ENCODE assay signal across 18 cellular contexts in the genomic region with DNA sequence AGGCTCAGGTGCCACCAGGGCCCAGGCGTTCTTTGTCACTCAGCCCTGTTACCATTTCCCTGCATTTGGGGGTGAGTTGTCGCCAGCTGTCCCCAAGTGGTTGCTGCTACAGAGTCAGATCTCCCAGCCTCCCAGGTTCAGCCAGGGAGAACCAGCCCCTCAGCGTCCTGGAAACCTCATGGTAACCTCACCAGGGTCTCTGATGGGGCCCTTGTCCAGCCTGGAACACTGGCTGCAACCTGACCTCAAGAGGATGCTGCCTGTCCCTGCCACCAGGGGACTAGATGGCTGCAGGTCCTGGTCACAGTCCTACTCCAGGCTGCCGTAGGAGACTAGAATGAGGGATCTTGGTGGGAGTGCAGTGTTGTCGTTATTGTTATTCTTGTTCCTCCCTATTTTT.
DNase-seq lines count a peak whose midpoint lies in the region; ATAC-seq and TF ChIP-seq lines count a peak whose summit lies in the region.
"Had no signal": no experiment of that assay in that cellular context is flagged by ENCODE, and none has a peak within 500 bp of the region (broad histone marks: within the 10 kb centered on the region; RNA-seq: fewer than 3 reads in every experiment).

No MANE protein-coding gene starts in this region.

- no peak overlapping the region for H4K5ac ChIP-seq in IMR-90 (ENCODE audit: low read depth, low read length)

- H3K27me3 Mint-ChIP-seq in nephron progenitor cell (ENCODE audit: low read depth, poor library complexity): peaks cover 38% of the 10 kb centered on the region
- peaks cover 0 to 13% of the 10 kb centered on the region in 2 donors for H3K27me3 Mint-ChIP-seq in natural killer cell treated with Interleukin-12 subunit alpha and Interleukin-12 subunit beta and Interleukin-15 and Interleukin-18, amount 100 ng/mL, for 72 hours

- CTCF ChIA-PET in AG04450 (lab: Charles Lee) (interaction anchor here (1.1 to 5.4 kb wide), 9 partner anchors 14 to 215 kb away, joined by 3 to 61 read pairs (median 6); no protein-coding TSS in a partner anchor), IMR-90 (lab: Yijun Ruan, JAX) (interaction anchor here (1.0 to 3.7 kb wide), 4 partner anchors 14 to 215 kb away, joined by 3 to 35 read pairs (median 12); no protein-coding TSS in a partner anchor)

- TF ChIP-seq CTCF in AG04450 (IDR thresholded peaks at IDR 0.05; ENCODE audit: low read depth, low read length) (peak; percentile 10; the same call in 1 of the 2 replicates), IMR-90 (conservative IDR thresholded peaks at IDR 0.05; ENCODE audit: low read depth, low read length) (no peak), coronary artery (IDR thresholded peaks at IDR 0.05) (no peak), nephron progenitor cell (IDR thresholded peaks at IDR 0.05) (peak; percentile 14)

- no peak overlapping the region for H2BK5ac ChIP-seq in IMR-90 (ENCODE audit: low read depth, low read length, poor library complexity, severe bottlenecking)

- H4K20me1 ChIP-seq in IMR-90 (ENCODE audit: insufficient read depth, low read length): no peaks in the 10 kb centered on the region

- H3K36me3 Mint-ChIP-seq in nephron progenitor cell (ENCODE audit: low read depth): peaks cover 9% of the 10 kb centered on the region
- no peaks in the 10 kb centered on the region for H3K36me3 Mint-ChIP-seq in natural killer cell treated with Interleukin-12 subunit alpha and Interleukin-12 subunit beta and Interleukin-15 and Interleukin-18, amount 100 ng/mL, for 72 hours
- H3K36me3 Mint-ChIP-seq: CD14-positive monocyte had no signal

- peaks cover 5% of the 10 kb centered on the region for H3K4me1 Mint-ChIP-seq in nephron progenitor cell
- H3K4me1 Mint-ChIP-seq in natural killer cell treated with Interleukin-12 subunit alpha and Interleukin-12 subunit beta and Interleukin-15 and Interleukin-18, amount 100 ng/mL, for 72 hours (ENCODE audit: low read depth in 2 of 2): no peaks in the 10 kb centered on the region
- H3K4me1 Mint-ChIP-seq: CD14-positive monocyte had no signal

- no peak overlapping the region for H3K4ac ChIP-seq in IMR-90 (ENCODE audit: low read depth, low read length)

- H2BK120ac ChIP-seq in IMR-90 (ENCODE audit: low read depth, low read length): no peak overlapping the region

- no peak overlapping the region for H4K8ac ChIP-seq in IMR-90 (ENCODE audit: low read depth in 2 of 2, low read length in 2 of 2)

- H3K4me3 Mint-ChIP-seq in nephron progenitor cell: no peak overlapping the region
- no peak overlapping the region for H3K4me3 Mint-ChIP-seq in natural killer cell treated with Interleukin-12 subunit alpha and Interleukin-12 subunit beta and Interleukin-15 and Interleukin-18, amount 100 ng/mL, for 72 hours
- H3K4me3 Mint-ChIP-seq: CD14-positive monocyte had no signal

- H3K27ac Mint-ChIP-seq in nephron progenitor cell: no peak overlapping the region
- no peak overlapping the region for H3K27ac Mint-ChIP-seq in natural killer cell treated with Interleukin-12 subunit alpha and Interleukin-12 subunit beta and Interleukin-15 and Interleukin-18, amount 100 ng/mL, for 72 hours
- H3K27ac Mint-ChIP-seq: CD14-positive monocyte had no signal

- H4K91ac ChIP-seq in IMR-90 (ENCODE audit: insufficient read depth, low read depth, low read length): no peak overlapping the region

- H3K9me3 Mint-ChIP-seq in nephron progenitor cell: peaks cover 19% of the 10 kb centered on the region
- no peaks in the 10 kb centered on the region for H3K9me3 Mint-ChIP-seq in natural killer cell treated with Interleukin-12 subunit alpha and Interleukin-12 subunit beta and Interleukin-15 and Interleukin-18, amount 100 ng/mL, for 72 hours

- intact Hi-C loops in IMR-90 (cut with micrococcal nuclease) (loop anchor here (2.0 kb wide), 1 partner anchor 115 kb away; no protein-coding TSS in a partner anchor), posterior vena cava (cut with DNase I) (no loop called here)

- BruUV-seq in IMR-90 (replicated peaks; lab: Mats Ljungman, UMichigan): no TSS peak

- no peak overlapping the region for H3K4me2 ChIP-seq in IMR-90 (ENCODE audit: low read depth, low read length)

- H2AFZ ChIP-seq in IMR-90 (replicated peaks; ENCODE audit: low read length, poor library complexity): no peak overlapping the region

- no peak overlapping the region for H3K9ac ChIP-seq in IMR-90 (ENCODE audit: low read depth, low read length)

- peaks cover 3% of the 10 kb centered on the region; the same call in 1 of the 2 replicates for H3K36me3 ChIP-seq in IMR-90 (ENCODE audit: control insufficient read depth, insufficient read depth, low read length)

- no peaks in the 10 kb centered on the region; the same call in 1 of the 2 replicates for H3K9me3 ChIP-seq in AG04450 (ENCODE audit: control insufficient read depth, insufficient read depth, low read length)
- H3K9me3 ChIP-seq in IMR-90 (ENCODE audit: control insufficient read depth, insufficient read depth, low read length): peaks cover 2% of the 10 kb centered on the region; the same call in 1 of the 2 replicates

- no peak overlapping the region for H3K18ac ChIP-seq in IMR-90 (ENCODE audit: low read depth, low read length)

- dilution Hi-C loops in IMR-90 (cut with HindIII; ENCODE audit: low sequenced_read_pairs, unreplicated experiment): loop anchor here (25.0 kb wide), 1 partner anchor 196 kb away; no protein-coding TSS in a partner anchor

- H2BK15ac ChIP-seq in IMR-90 (ENCODE audit: low read depth, low read length): no peak overlapping the region

- H3K9me1 ChIP-seq in IMR-90 (ENCODE audit: insufficient read depth, low read length): no peaks in the 10 kb centered on the region; the same call in 1 of the 2 replicates

- WGBS in IMR-90 (ENCODE audit: extremely low coverage in 2 of 2, insufficient read length in 1 of 2), 2 experiments: 100% methylated on average over 1 of the region's 5 CpGs; no CpG with 5 or more reads in 1 of the 2 experiments

- no peak overlapping the region for H2BK20ac ChIP-seq in IMR-90 (ENCODE audit: low read depth, low read length)

- H3K27ac ChIP-seq in AG04450 (ENCODE audit: low read depth, low read length): no peak overlapping the region
- H3K27ac ChIP-seq in IMR-90 (ENCODE audit: insufficient read depth, low read length): no peak overlapping the region
- no peak overlapping the region for H3K27ac ChIP-seq in coronary artery
- H3K27ac ChIP-seq: RWPE1 had no signal

- TF ChIP-seq POLR2A in IMR-90 (IDR thresholded peaks at IDR 0.05; ENCODE audit: low read depth, low read length): no peak

- no peak for DNase-seq in AG04450 (ENCODE audit: low read depth, low spot score)
- DNase-seq in IMR-90: no peak
- DNase-seq in coronary artery (ENCODE audit: low spot score): peak; percentile 58
- DNase-seq in nephron progenitor cell: no peak
- no peak for DNase-seq in AG08395 (ENCODE audit: low spot score)
- DNase-seq in kidney glomerular epithelial cell (lab: John Stamatoyannopoulos, UW): no peak
- no peak for DNase-seq in posterior vena cava (ENCODE audit: low spot score)
- DNase-seq in natural killer cell treated with Interleukin-12 subunit alpha and Interleukin-12 subunit beta and Interleukin-15 and Interleukin-18, amount 100 ng/mL, for 72 hours (ENCODE audit: low spot score): no peak
- DNase-seq: DMS 273 treated with DMSO at 0.1 percent for 48 hours, EL, KBM-7, NCI-H1048, NCI-H1436 treated with DMSO at 0.1 percent for 48 hours, NCI-H2029 treated with DMSO at 0.1 percent for 48 hours, NCI-H748 treated with DMSO at 0.1 percent for 48 hours, PC-3 had no signal

- H3K27me3 ChIP-seq in AG04450 (ENCODE audit: control insufficient read depth, insufficient read depth, low read length): no peaks in the 10 kb centered on the region
- H3K27me3 ChIP-seq in IMR-90 (ENCODE audit: control insufficient read depth, insufficient read depth, low read length): no peaks in the 10 kb centered on the region

- H3K4me3 ChIP-seq in AG04450 (ENCODE audit: low read depth, low read length): no peak overlapping the region
- H3K4me3 ChIP-seq in IMR-90 (ENCODE audit: insufficient read depth, low read depth, low read length): no peak overlapping the region
- H3K4me3 ChIP-seq in coronary artery: no peak overlapping the region

- H3K79me1 ChIP-seq in IMR-90 (ENCODE audit: low read depth in 1 of 2, low read length in 2 of 2): no peaks in the 10 kb centered on the region

- H2AK9ac ChIP-seq in IMR-90 (replicated peaks; ENCODE audit: low read depth, low read length, poor library complexity): no peak overlapping the region

- H3K23ac ChIP-seq in IMR-90 (ENCODE audit: low read depth, low read length): no peak overlapping the region

- in situ Hi-C loops in IMR-90 (cut with MboI; ENCODE audit: low sequenced_read_pairs): no loop called here

- no peak overlapping the region for H3K56ac ChIP-seq in IMR-90 (ENCODE audit: extremely low read depth, insufficient read depth, low read length)

- POLR2A ChIA-PET in AG04450 (lab: Yijun Ruan, JAX): no interaction called here
- POLR2A ChIA-PET in IMR-90 (lab: Charles Lee; ENCODE audit: unreplicated experiment): no interaction called here

- no peak overlapping the region for H3K14ac ChIP-seq in IMR-90 (replicated peaks; ENCODE audit: low read depth, low read length)

- no peak for ATAC-seq in IMR-90 (ENCODE audit: low read depth)
- no peak for ATAC-seq in natural killer cell treated with Interleukin-12 subunit alpha and Interleukin-12 subunit beta and Interleukin-15 and Interleukin-18, amount 100 ng/mL, for 72 hours
- ATAC-seq: PC-3 had no signal

- H3K4me1 ChIP-seq in IMR-90 (ENCODE audit: control insufficient read depth, insufficient read depth, low read length): peaks cover 2% of the 10 kb centered on the region; the same call in 1 of the 2 replicates

- H2AK5ac ChIP-seq in IMR-90 (ENCODE audit: low read depth, low read length): no peak overlapping the region

- no peak for TF ChIP-seq RAD21 in IMR-90 (IDR thresholded peaks at IDR 0.05; ENCODE audit: low read length)

TF ChIP-seq in IMR-90, 13 proteins besides CTCF, POLR2A, EP300 and RAD21 (continues in another document):
- TF ChIP-seq, protein P1, sequence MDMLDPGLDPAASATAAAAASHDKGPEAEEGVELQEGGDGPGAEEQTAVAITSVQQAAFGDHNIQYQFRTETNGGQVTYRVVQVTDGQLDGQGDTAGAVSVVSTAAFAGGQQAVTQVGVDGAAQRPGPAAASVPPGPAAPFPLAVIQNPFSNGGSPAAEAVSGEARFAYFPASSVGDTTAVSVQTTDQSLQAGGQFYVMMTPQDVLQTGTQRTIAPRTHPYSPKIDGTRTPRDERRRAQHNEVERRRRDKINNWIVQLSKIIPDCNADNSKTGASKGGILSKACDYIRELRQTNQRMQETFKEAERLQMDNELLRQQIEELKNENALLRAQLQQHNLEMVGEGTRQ (IDR thresholded peaks at IDR 0.05; ENCODE audit: low read depth, low read length): no peak
- TF ChIP-seq SMC3 (IDR thresholded peaks at IDR 0.05; ENCODE audit: low read depth, low read length) (0 out of 2 replicates have a peak, but pooled peaks have one; percentile 4), CHD1 (IDR thresholded peaks at IDR 0.05; ENCODE audit: low read depth, low read length) (no peak), FOS (IDR thresholded peaks at IDR 0.05; ENCODE audit: low read depth, low read length) (no peak)

Comparison
In these comparisons a context has a peak if more than half of its experiments do, and no peak if none do; other contexts are left out.
1. CTCF ChIP-seq: peak in AG04450 (single experiment) and nephron progenitor cell (single experiment); none in IMR-90 (single experiment) and coronary artery (single experiment).